24 cellular contexts compared by ENCODE assay signal in genomic region chr9:18129809-18130334, GRCh38.
"Had no signal": no experiment of that assay in that cellular context is flagged by ENCODE, and none has a peak within 500 bp of the region (broad histone marks: within the 10 kb centered on the region; RNA-seq: fewer than 3 reads in every experiment).

No MANE protein-coding gene starts in this region.

- H3K27ac ChIP-seq: brain microvascular endothelial cell, cardiac muscle cell, KMS-11, Peyer's patch, RWPE1, SJCRH30 had no signal

- DNase-seq: activated B cell treated with CpG ODN at 0.5 μM for 24 hours; activated CD4-positive, alpha-beta memory T cell treated with anti-CD3 and anti-CD28 coated beads for 36 hours; activated CD4-positive, alpha-beta T cell treated with anti-CD3 and anti-CD28 coated beads for 1 hour; activated CD4-positive, alpha-beta T cell treated with anti-CD3 and anti-CD28 coated beads, Interleukin-2, amount 10 ng/mL, durations not matched to agents 24 days and 14 days; activated CD8-positive, alpha-beta memory T cell treated with anti-CD3 and anti-CD28 coated beads for 24 hours; activated gamma-delta T cell; activated naive CD4-positive, alpha-beta T cell treated with anti-CD3 and anti-CD28 coated beads for 36 hours; activated T-cell treated with anti-CD3 and anti-CD28 coated beads, Interleukin-2, amount 50 U/mL, for 4 hours; brain microvascular endothelial cell; MM.1S; NCI-H1105 treated with DMSO at 0.1 percent for 48 hours; NCI-H1436 treated with DMSO at 0.1 percent for 48 hours; NCI-H187; NCI-H2081; NCI-H446; NCI-H524; Peyer's patch; Right ventricle myocardium superior; SJCRH30; SK-N-SH; T-helper 9 cell had no signal

- H3K27me3 ChIP-seq: brain microvascular endothelial cell, cardiac muscle cell, Peyer's patch, SJCRH30 had no signal

- H3K4me3 ChIP-seq: cardiac muscle cell, Peyer's patch, SJCRH30 had no signal

- H3K9ac ChIP-seq: KMS-11, SK-N-SH had no signal

- H3K36me3 ChIP-seq: brain microvascular endothelial cell, cardiac muscle cell, Peyer's patch, SJCRH30 had no signal

- H3K4me2 ChIP-seq: KMS-11, SK-N-SH had no signal

- ATAC-seq: activated T-cell treated with anti-CD3 and anti-CD28 coated beads, Interleukin-2, amount 50 U/mL, for 4 hours had no signal

- H3K4me1 ChIP-seq: Peyer's patch, SJCRH30 had no signal

- H3K9me3 ChIP-seq: Peyer's patch, SJCRH30, SK-N-SH had no signal
